11 cellular contexts compared by ENCODE assay signal in the genomic region with DNA sequence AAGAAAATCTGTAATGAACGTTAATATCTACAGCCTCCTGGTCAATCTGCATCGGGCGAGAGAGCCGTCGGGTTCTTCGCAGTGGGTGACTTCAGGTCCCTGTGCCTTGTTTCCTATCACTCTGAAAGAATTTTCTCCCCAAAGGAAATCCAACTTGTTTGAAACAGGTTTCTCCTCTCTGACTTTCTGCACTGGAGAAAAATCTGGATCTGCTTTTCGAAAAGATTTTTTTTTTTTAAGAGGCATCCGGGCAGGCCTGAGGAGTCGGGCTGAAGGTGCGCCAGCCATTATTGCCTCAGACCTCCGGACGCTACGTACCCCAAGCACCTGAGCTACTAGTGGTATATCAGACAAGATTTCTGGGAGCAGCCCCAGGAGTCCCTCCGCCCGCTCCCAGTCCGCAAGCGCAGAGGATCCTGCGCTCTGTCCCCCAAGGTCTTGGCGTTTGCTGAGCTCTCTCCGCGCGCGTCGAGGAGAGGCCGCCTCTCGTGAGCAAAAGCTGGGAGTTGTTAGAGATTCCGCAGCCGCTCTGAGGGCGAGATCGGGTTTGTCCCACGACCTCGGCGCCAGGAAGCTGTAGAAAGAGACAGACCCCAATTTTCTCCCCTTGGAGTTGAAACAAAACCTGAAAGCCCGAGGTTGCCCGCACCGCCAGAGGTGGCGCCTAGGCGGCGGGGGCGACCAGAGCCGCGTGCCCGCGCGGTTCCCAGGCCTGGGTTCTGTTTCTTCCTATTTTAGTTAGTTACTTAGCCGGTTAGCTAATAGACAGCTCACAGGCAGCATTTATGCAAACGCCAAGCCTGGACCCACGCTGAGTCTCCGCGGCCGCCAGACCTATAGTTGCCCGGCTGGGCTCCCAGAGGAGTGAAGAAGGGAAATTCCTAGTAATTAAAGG.
DNase-seq lines count a peak whose midpoint lies in the region; ATAC-seq and TF ChIP-seq lines count a peak whose summit lies in the region.
"Had no signal": no experiment of that assay in that cellular context is flagged by ENCODE, and none has a peak within 500 bp of the region (broad histone marks: within the 10 kb centered on the region; RNA-seq: fewer than 3 reads in every experiment).

No MANE protein-coding gene starts in this region.

- 5% methylated on average over 52 of the region's 52 CpGs for whole genome bisulfite sequencing in hepatocyte (ENCODE audit: low lambda C conversion rate, missing lambda C conversion rate)

- ATAC-seq in stimulated activated naive B cell treated with anti-CD40 and anti-IgM and Interleukin-4, amounts not matched to agents 10 μg/mL and 1 μg/mL and 100 μg/mL, for 72 hours (replicated peaks): peak in 1 of 2 donors; percentile 44
- no peak for ATAC-seq in HG02981 (IDR thresholded peaks at IDR 0.05; ENCODE audit: unreplicated experiment)

- no peaks in the 10 kb centered on the region for H3K79me2 ChIP-seq in hepatocyte

- peak overlapping the region; percentile 8 for H3K4me3 Mint-ChIP-seq in activated CD4-positive, alpha-beta memory T cell treated with anti-CD3 and anti-CD28 coated beads for 36 hours
- peak overlapping the region; percentile 73 to 79 for H3K4me3 Mint-ChIP-seq in stimulated activated naive B cell treated with anti-CD40 and anti-IgM and Interleukin-4, amounts not matched to agents 10 μg/mL and 1 μg/mL and 100 μg/mL, for 72 hours

- no peaks in the 10 kb centered on the region for H3K9me3 Mint-ChIP-seq in activated CD4-positive, alpha-beta memory T cell treated with anti-CD3 and anti-CD28 coated beads for 36 hours
- no peaks in the 10 kb centered on the region for H3K9me3 Mint-ChIP-seq in stimulated activated naive B cell treated with anti-CD40 and anti-IgM and Interleukin-4, amounts not matched to agents 10 μg/mL and 1 μg/mL and 100 μg/mL, for 72 hours

- POLR2A ChIA-PET in activated CD4-positive, alpha-beta memory T cell treated with anti-CD3 and anti-CD28 coated beads for 36 hours (lab: Charles Lee): interaction anchor here (0.7 kb wide), 1 partner anchor 37 kb away, joined by 3 read pairs; no protein-coding TSS in a partner anchor

- peak; percentile 2 for TF ChIP-seq CTCF in hepatocyte (IDR thresholded peaks at IDR 0.05; ENCODE audit: poor library complexity)

- H3K4me1 ChIP-seq in hepatocyte (ENCODE audit: insufficient read depth): peaks cover 7% of the 10 kb centered on the region

- peaks cover 99% of the 10 kb centered on the region for H3K27me3 ChIP-seq in hepatocyte

- H3K27ac Mint-ChIP-seq in activated CD4-positive, alpha-beta memory T cell treated with anti-CD3 and anti-CD28 coated beads for 36 hours: no peak overlapping the region
- H3K27ac Mint-ChIP-seq in stimulated activated naive B cell treated with anti-CD40 and anti-IgM and Interleukin-4, amounts not matched to agents 10 μg/mL and 1 μg/mL and 100 μg/mL, for 72 hours: peak overlapping the region; percentile 37

- peak; percentile 42 for DNase-seq in activated CD4-positive, alpha-beta T cell treated with anti-CD3 and anti-CD28 coated beads for 48 hours
- no peak for DNase-seq in activated CD4-positive, alpha-beta T cell treated with anti-CD3 and anti-CD28 coated beads for 4 hours
- DNase-seq in activated CD4-positive, alpha-beta memory T cell treated with anti-CD3 and anti-CD28 coated beads for 36 hours: no peak
- no peak for DNase-seq in hepatocyte (ENCODE audit: low spot score)
- no peak for DNase-seq in stimulated activated naive B cell treated with anti-CD40 and anti-IgM and Interleukin-4, amounts not matched to agents 10 μg/mL and 1 μg/mL and 100 μg/mL, for 72 hours
- no peak for DNase-seq in NCI-H1105 treated with DMSO at 0.1 percent for 48 hours (lab: John Stamatoyannopoulos, UW)
- no peak for DNase-seq in SKM-1 treated with dmso at 0.1 percent for 144 hours (lab: John Stamatoyannopoulos, UW; ENCODE audit: unreplicated experiment)
- DNase-seq: cerebellar nuclear complex, stomach had no signal

- H3K9me2 ChIP-seq in hepatocyte (replicated peaks; ENCODE audit: insufficient read depth): no peaks in the 10 kb centered on the region

- H3K27ac ChIP-seq in hepatocyte: no peak overlapping the region
- H3K27ac ChIP-seq: right atrium auricular region, stomach had no signal

- peak overlapping the region; percentile 26 for H2AFZ ChIP-seq in hepatocyte

- H3K4me1 Mint-ChIP-seq in activated CD4-positive, alpha-beta memory T cell treated with anti-CD3 and anti-CD28 coated beads for 36 hours (ENCODE audit: low read depth): peaks cover 41% of the 10 kb centered on the region
- peaks cover 41 to 60% of the 10 kb centered on the region in 2 donors for H3K4me1 Mint-ChIP-seq in stimulated activated naive B cell treated with anti-CD40 and anti-IgM and Interleukin-4, amounts not matched to agents 10 μg/mL and 1 μg/mL and 100 μg/mL, for 72 hours

- peaks cover 86% of the 10 kb centered on the region for H3K27me3 Mint-ChIP-seq in activated CD4-positive, alpha-beta memory T cell treated with anti-CD3 and anti-CD28 coated beads for 36 hours
- peaks cover 85 to 97% of the 10 kb centered on the region in 2 donors for H3K27me3 Mint-ChIP-seq in stimulated activated naive B cell treated with anti-CD40 and anti-IgM and Interleukin-4, amounts not matched to agents 10 μg/mL and 1 μg/mL and 100 μg/mL, for 72 hours

- intact Hi-C loops in activated CD4-positive, alpha-beta memory T cell treated with anti-CD3 and anti-CD28 coated beads for 36 hours (cut with micrococcal nuclease): loop anchor here (2.0 kb wide), 1 partner anchor 30 kb away; no protein-coding TSS in a partner anchor

- no peaks in the 10 kb centered on the region for H3K9me3 ChIP-seq in hepatocyte (ENCODE audit: low read depth)
- H3K9me3 ChIP-seq: right atrium auricular region, stomach had no signal

- H3K4me3 ChIP-seq in hepatocyte: no peak overlapping the region
- H3K4me3 ChIP-seq: right atrium auricular region had no signal

- H3K36me3 ChIP-seq in hepatocyte (replicated peaks; ENCODE audit: insufficient read depth, low read depth): no peaks in the 10 kb centered on the region
- H3K36me3 ChIP-seq: right atrium auricular region, stomach had no signal

- no peaks in the 10 kb centered on the region for H4K20me1 ChIP-seq in hepatocyte (ENCODE audit: insufficient read depth, poor library complexity, severe bottlenecking)

- CTCF ChIA-PET in activated CD4-positive, alpha-beta memory T cell treated with anti-CD3 and anti-CD28 coated beads for 36 hours (lab: Charles Lee): interaction anchor here (0.9 to 1.9 kb wide), 5 partner anchors 8 to 32 kb away, joined by 4 to 8 read pairs (median 7); no protein-coding TSS in a partner anchor

- H3K4me2 ChIP-seq in hepatocyte: peak overlapping the region; percentile 55

- H3K36me3 Mint-ChIP-seq in activated CD4-positive, alpha-beta memory T cell treated with anti-CD3 and anti-CD28 coated beads for 36 hours: no peaks in the 10 kb centered on the region
- peaks cover 0 to 3% of the 10 kb centered on the region in 2 donors for H3K36me3 Mint-ChIP-seq in stimulated activated naive B cell treated with anti-CD40 and anti-IgM and Interleukin-4, amounts not matched to agents 10 μg/mL and 1 μg/mL and 100 μg/mL, for 72 hours
